Comparison of ENCODE assay signal across 1 cellular context in genomic region chr2:26330114-26330581, GRCh38.
TF ChIP-seq lines count a peak whose summit lies in the region.

No MANE protein-coding gene starts in this region.

TF ChIP-seq in HepG2, 621 proteins besides CTCF, POLR2A, EP300 and RAD21 (continued from another document):
- TF ChIP-seq ZNF687 (CRISPR knock-in tag; IDR thresholded peaks at IDR 0.05) = no peak
- TF ChIP-seq KDM2A (CRISPR knock-in tag; IDR thresholded peaks at IDR 0.05; ENCODE audit: borderline replicate concordance, low read depth) = peak; percentile 74; the same call in 1 of the 2 replicates
- TF ChIP-seq MTERF4 (CRISPR knock-in tag; IDR thresholded peaks at IDR 0.05) = no peak
- TF ChIP-seq ZHX2 (IDR thresholded peaks at IDR 0.05; ENCODE audit: low read depth) = no peak
- no peak for TF ChIP-seq ZHX2 (CRISPR knock-in tag; IDR thresholded peaks at IDR 0.05; ENCODE audit: borderline replicate concordance)
- no peak for TF ChIP-seq DRAP1 (CRISPR knock-in tag; IDR thresholded peaks at IDR 0.05)
- no peak for TF ChIP-seq HNRNPL (IDR thresholded peaks at IDR 0.05; ENCODE audit: low read depth, low read length)
- no peak for TF ChIP-seq ZNF883 (CRISPR knock-in tag; IDR thresholded peaks at IDR 0.05; ENCODE audit: not compliant biosample characterization)
- no peak for TF ChIP-seq SIX1 (CRISPR knock-in tag; IDR thresholded peaks at IDR 0.05; ENCODE audit: borderline replicate concordance)
- TF ChIP-seq TGIF2 (CRISPR knock-in tag; IDR thresholded peaks at IDR 0.05) = no peak
- no peak for TF ChIP-seq ZKSCAN1 (IDR thresholded peaks at IDR 0.05; ENCODE audit: low read length)
- no peak for TF ChIP-seq ZNF549 (CRISPR knock-in tag; IDR thresholded peaks at IDR 0.05)
- no peak for TF ChIP-seq ZNF567 (CRISPR knock-in tag; IDR thresholded peaks at IDR 0.05; ENCODE audit: borderline replicate concordance)
- TF ChIP-seq MXD4 (CRISPR knock-in tag; IDR thresholded peaks at IDR 0.05) = peak; percentile 22; the same call in 1 of the 2 replicates
- 0 out of 2 replicates have a peak, but pooled peaks have one; percentile 28 for TF ChIP-seq ZFP1 (CRISPR knock-in tag; IDR thresholded peaks at IDR 0.05)
- no peak for TF ChIP-seq FOXO4 (CRISPR knock-in tag; conservative IDR thresholded peaks at IDR 0.05)
- TF ChIP-seq ZNF546 (CRISPR knock-in tag; conservative IDR thresholded peaks at IDR 0.05) = no peak
- TF ChIP-seq TRIM22 (IDR thresholded peaks at IDR 0.05) = no peak
- peak; percentile 47; the same call in 1 of the 2 replicates for TF ChIP-seq KAT8 (CRISPR knock-in tag; IDR thresholded peaks at IDR 0.05)
- 0 out of 2 replicates have a peak, but pooled peaks have one; percentile 60 for TF ChIP-seq ZFP36L2 (CRISPR knock-in tag; IDR thresholded peaks at IDR 0.05)
- TF ChIP-seq FOXK1 (CRISPR knock-in tag; IDR thresholded peaks at IDR 0.05; ENCODE audit: borderline replicate concordance, low read depth) = no peak
- no peak for TF ChIP-seq ZNF292 (CRISPR knock-in tag; IDR thresholded peaks at IDR 0.05; ENCODE audit: borderline replicate concordance, low read depth)
- TF ChIP-seq CEBPB (IDR thresholded peaks at IDR 0.05; ENCODE audit: borderline replicate concordance, low read depth, low read length) = peak; percentile 32; the same call in 1 of the 2 replicates
- TF ChIP-seq TAF1 (CRISPR knock-in tag; IDR thresholded peaks at IDR 0.05) = no peak
- TF ChIP-seq BCL3 (CRISPR knock-in tag; IDR thresholded peaks at IDR 0.05) = 0 out of 2 replicates have a peak, but pooled peaks have one; percentile 20
- peak; percentile 43; the same call in 1 of the 2 replicates for TF ChIP-seq ZNF12 (CRISPR knock-in tag; IDR thresholded peaks at IDR 0.05)
- TF ChIP-seq ARID3A (IDR thresholded peaks at IDR 0.05; ENCODE audit: low read depth, low read length) = peak; percentile 60; the same call in 1 of the 2 replicates
- TF ChIP-seq NFRKB (IDR thresholded peaks at IDR 0.05) = no peak
- TF ChIP-seq MED8 (CRISPR knock-in tag; IDR thresholded peaks at IDR 0.05; ENCODE audit: insufficient replicate concordance) = no peak
- 0 out of 2 replicates have a peak, but pooled peaks have one; percentile 17 for TF ChIP-seq ZNF44 (CRISPR knock-in tag; IDR thresholded peaks at IDR 0.05)
- no peak for TF ChIP-seq ZSCAN20 (CRISPR knock-in tag; IDR thresholded peaks at IDR 0.05; ENCODE audit: borderline replicate concordance)
- no peak for TF ChIP-seq HNF4A (CRISPR knock-in tag; IDR thresholded peaks at IDR 0.05)
- TF ChIP-seq KLF11 (CRISPR knock-in tag; IDR thresholded peaks at IDR 0.05) = 0 out of 2 replicates have a peak, but pooled peaks have one; percentile 43
- no peak for TF ChIP-seq PAX8 (CRISPR knock-in tag; IDR thresholded peaks at IDR 0.05; ENCODE audit: borderline replicate concordance)
- peak; percentile 93 for TF ChIP-seq XRCC5 (optimal IDR thresholded peaks at IDR 0.05; ENCODE audit: low read length)
- no peak for TF ChIP-seq POGK (CRISPR knock-in tag; conservative IDR thresholded peaks at IDR 0.05)
- 0 out of 2 replicates have a peak, but pooled peaks have one; percentile 23 for TF ChIP-seq MIXL1 (CRISPR knock-in tag; IDR thresholded peaks at IDR 0.05)
- TF ChIP-seq KAT7 (CRISPR knock-in tag; IDR thresholded peaks at IDR 0.05; ENCODE audit: borderline replicate concordance) = 0 out of 2 replicates have a peak, but pooled peaks have one; percentile 59
- no peak for TF ChIP-seq ZNF644 (CRISPR knock-in tag; IDR thresholded peaks at IDR 0.05; ENCODE audit: low read depth)
- TF ChIP-seq ZNF33B (CRISPR knock-in tag; IDR thresholded peaks at IDR 0.05) = peak; percentile 61; the same call in 1 of the 2 replicates
- TF ChIP-seq ZBTB21 (CRISPR knock-in tag; IDR thresholded peaks at IDR 0.05) = no peak
- no peak for TF ChIP-seq ZNF558 (CRISPR knock-in tag; IDR thresholded peaks at IDR 0.05; ENCODE audit: borderline replicate concordance)
- no peak for TF ChIP-seq MAFF (IDR thresholded peaks at IDR 0.05; ENCODE audit: low read depth, low read length)
